ENCODE assay signal across 15 cellular contexts in genomic region chr2:156513219-156513618, GRCh38.
"Had no signal": no experiment of that assay in that cellular context is flagged by ENCODE, and none has a peak within 500 bp of the region (broad histone marks: within the 10 kb centered on the region; RNA-seq: fewer than 3 reads in every experiment).

No MANE protein-coding gene starts in this region.

- H3K9me3 ChIP-seq: SJSA1 had no signal

- H3K4me3 ChIP-seq: SJSA1, SK-N-MC had no signal

- H3K27me3 ChIP-seq: SJSA1 had no signal

- H3K27ac ChIP-seq: SJSA1, SK-N-MC had no signal

- DNase-seq: KBM-7, MV-4-11, NCI-H1048, NCI-H1105, NCI-H1436 treated with DMSO at 0.1 percent for 48 hours, NCI-H1694, NCI-H187 treated with DMSO at 0.1 percent for 48 hours, NCI-H2081 treated with DMSO at 0.1 percent for 48 hours, NCI-H2227 treated with DMSO at 0.1 percent for 48 hours, NCI-H774, Right ventricle myocardium superior, RPMI8226, SIG-M5 had no signal
